In genomic region chr14:33922125-33922524, GRCh38 we compare ENCODE assay signal across 1 cellular context.
TF ChIP-seq lines count a peak whose summit lies in the region.

No MANE protein-coding gene starts in this region.

TF ChIP-seq in HepG2, 621 proteins besides CTCF, POLR2A, EP300 and RAD21 (continued from another document and continues in another):
- TF ChIP-seq ZNF580 (CRISPR knock-in tag; IDR thresholded peaks at IDR 0.05; ENCODE audit: borderline replicate concordance, low read depth) (no peak), DR1 (CRISPR knock-in tag; IDR thresholded peaks at IDR 0.05) (no peak), ZNF30 (CRISPR knock-in tag; IDR thresholded peaks at IDR 0.05) (no peak), POLR2AphosphoS5 (IDR thresholded peaks at IDR 0.05; ENCODE audit: low read depth, low read length) (peak; percentile 10; the same call in 1 of the 2 replicates), CBFB (CRISPR knock-in tag; IDR thresholded peaks at IDR 0.05) (no peak), KAT2B (IDR thresholded peaks at IDR 0.05; ENCODE audit: borderline replicate concordance, low read depth, low read length) (0 out of 2 replicates have a peak, but pooled peaks have one; percentile 2), MEIS1 (CRISPR knock-in tag; IDR thresholded peaks at IDR 0.05; ENCODE audit: borderline replicate concordance) (no peak), TOPORS (CRISPR knock-in tag; IDR thresholded peaks at IDR 0.05) (no peak), ELF1 (CRISPR knock-in tag; IDR thresholded peaks at IDR 0.05) (no peak), GFI1 (CRISPR knock-in tag; IDR thresholded peaks at IDR 0.05; ENCODE audit: borderline replicate concordance) (no peak), ERF (CRISPR knock-in tag; IDR thresholded peaks at IDR 0.05) (0 out of 2 replicates have a peak, but pooled peaks have one; percentile 34), HNRNPL (IDR thresholded peaks at IDR 0.05; ENCODE audit: low read depth, low read length) (no peak), RFXANK (CRISPR knock-in tag; IDR thresholded peaks at IDR 0.05) (no peak), ZNF746 (CRISPR knock-in tag; IDR thresholded peaks at IDR 0.05) (no peak), ZNF724P (CRISPR knock-in tag; IDR thresholded peaks at IDR 0.05; ENCODE audit: borderline replicate concordance) (0 out of 2 replicates have a peak, but pooled peaks have one; percentile 20), GATA4 (IDR thresholded peaks at IDR 0.05; ENCODE audit: borderline replicate concordance, low read depth) (no peak), RORA (CRISPR knock-in tag; IDR thresholded peaks at IDR 0.05) (no peak), MED8 (CRISPR knock-in tag; IDR thresholded peaks at IDR 0.05; ENCODE audit: insufficient replicate concordance) (no peak), WIZ (CRISPR knock-in tag; IDR thresholded peaks at IDR 0.05) (no peak), ZNF549 (CRISPR knock-in tag; IDR thresholded peaks at IDR 0.05) (no peak), FOXP4 (CRISPR knock-in tag; IDR thresholded peaks at IDR 0.05) (no peak), FOXO4 (CRISPR knock-in tag; conservative IDR thresholded peaks at IDR 0.05) (no peak), MIXL1 (CRISPR knock-in tag; IDR thresholded peaks at IDR 0.05) (no peak), HMGXB4 (CRISPR knock-in tag; IDR thresholded peaks at IDR 0.05; ENCODE audit: borderline replicate concordance in 1 of 2, low read depth in 1 of 2) (no peak), AKNA (CRISPR knock-in tag; IDR thresholded peaks at IDR 0.05; ENCODE audit: borderline replicate concordance) (no peak), NFAT5 (CRISPR knock-in tag; IDR thresholded peaks at IDR 0.05) (no peak), MEIS2 (CRISPR knock-in tag; IDR thresholded peaks at IDR 0.05) (no peak), ZNF605 (CRISPR knock-in tag; IDR thresholded peaks at IDR 0.05) (no peak), ARID3A (IDR thresholded peaks at IDR 0.05; ENCODE audit: low read depth, low read length) (no peak), DMAP1 (CRISPR knock-in tag; IDR thresholded peaks at IDR 0.05) (no peak), TCF7L2 (IDR thresholded peaks at IDR 0.05; ENCODE audit: low read depth, low read length) (no peak), SKI (IDR thresholded peaks at IDR 0.05; ENCODE audit: partially characterized antibody) (no peak), HOMEZ (CRISPR knock-in tag; IDR thresholded peaks at IDR 0.05; ENCODE audit: low read depth) (peak; percentile 43; the same call in 1 of the 2 replicates), ASH2L (IDR thresholded peaks at IDR 0.05; ENCODE audit: insufficient read length, low read depth, low read length) (no peak), ZIK1 (CRISPR knock-in tag; IDR thresholded peaks at IDR 0.05; ENCODE audit: borderline replicate concordance, low read depth) (no peak)
- TF ChIP-seq, protein P1, sequence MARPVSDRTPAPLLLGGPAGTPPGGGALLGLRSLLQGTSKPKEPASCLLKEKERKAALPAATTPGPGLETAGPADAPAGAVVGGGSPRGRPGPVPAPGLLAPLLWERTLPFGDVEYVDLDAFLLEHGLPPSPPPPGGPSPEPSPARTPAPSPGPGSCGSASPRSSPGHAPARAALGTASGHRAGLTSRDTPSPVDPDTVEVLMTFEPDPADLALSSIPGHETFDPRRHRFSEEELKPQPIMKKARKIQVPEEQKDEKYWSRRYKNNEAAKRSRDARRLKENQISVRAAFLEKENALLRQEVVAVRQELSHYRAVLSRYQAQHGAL (CRISPR knock-in tag; IDR thresholded peaks at IDR 0.05; ENCODE audit: not compliant biosample characterization): no peak
